In genomic region chr2:9680082-9680481, GRCh38 we compare ENCODE assay signal across 1 cellular context.
TF ChIP-seq lines count a peak whose summit lies in the region.

No MANE protein-coding gene starts in this region.

TF ChIP-seq in K562, 482 proteins besides CTCF, POLR2A, EP300 and RAD21 (continued from another document and continues in another):
- TF ChIP-seq ZNF655 (CRISPR knock-in tag; IDR thresholded peaks at IDR 0.05) (no peak), ETS2 (tag; IDR thresholded peaks at IDR 0.05; ENCODE audit: borderline replicate concordance, poor library complexity, severe bottlenecking) (no peak), SRSF3 (IDR thresholded peaks at IDR 0.05; ENCODE audit: insufficient read depth, low read length) (no peak), TARDBP (IDR thresholded peaks at IDR 0.05) (no peak), ESRRB (CRISPR knock-in tag; IDR thresholded peaks at IDR 0.05; ENCODE audit: borderline replicate concordance) (no peak), KHSRP (IDR thresholded peaks at IDR 0.05) (no peak), ZNF766 (CRISPR knock-in tag; conservative IDR thresholded peaks at IDR 0.05) (no peak), SUPT5H (IDR thresholded peaks at IDR 0.05) (no peak), HMG20A (CRISPR knock-in tag; conservative IDR thresholded peaks at IDR 0.05) (no peak), NCOR1 (IDR thresholded peaks at IDR 0.05) (0 out of 2 replicates have a peak, but pooled peaks have one; percentile 18), ZNF311 (CRISPR knock-in tag; IDR thresholded peaks at IDR 0.05) (peak; percentile 40; the same call in 1 of the 2 replicates), SRSF7 (optimal IDR thresholded peaks at IDR 0.05; ENCODE audit: low read depth, low read length) (no peak), DNMT1 (IDR thresholded peaks at IDR 0.05) (no peak), MEF2D (tag; conservative IDR thresholded peaks at IDR 0.05; ENCODE audit: low read depth) (peak; percentile 54; the same call in 1 of the 2 replicates), HCFC1 (IDR thresholded peaks at IDR 0.05; ENCODE audit: low read depth, low read length) (no peak), RFX5 (IDR thresholded peaks at IDR 0.05; ENCODE audit: low read depth, low read length) (no peak), ZNF431 (CRISPR knock-in tag; IDR thresholded peaks at IDR 0.05) (no peak), BMI1 (IDR thresholded peaks at IDR 0.05; ENCODE audit: low read length) (no peak), ZNF584 (CRISPR knock-in tag; IDR thresholded peaks at IDR 0.05; ENCODE audit: low read depth) (no peak), JUND (IDR thresholded peaks at IDR 0.05; ENCODE audit: borderline replicate concordance, low read depth, low read length) (no peak), JUND (tag; IDR thresholded peaks at IDR 0.05; ENCODE audit: borderline replicate concordance, low read depth, low read length) (peak; percentile 57; the same call in 1 of the 3 replicates), CBFA2T3 (IDR thresholded peaks at IDR 0.05) (peak; percentile 46), OTX1 (CRISPR knock-in tag; IDR thresholded peaks at IDR 0.05) (no peak), SAFB2 (IDR thresholded peaks at IDR 0.05; ENCODE audit: borderline replicate concordance, low read depth, low read length, severe bottlenecking) (no peak), HMGN3 (IDR thresholded peaks at IDR 0.05; ENCODE audit: borderline replicate concordance, extremely low read depth, insufficient read length, low read depth, low read length) (no peak), BHLHE40 (IDR thresholded peaks at IDR 0.05; ENCODE audit: low read length) (no peak), ZFX (CRISPR knock-in tag; IDR thresholded peaks at IDR 0.05) (no peak), MTA1 (IDR thresholded peaks at IDR 0.05; ENCODE audit: borderline replicate concordance) (no peak), WHSC1 (IDR thresholded peaks at IDR 0.05; ENCODE audit: low read length) (no peak), TEAD4 (IDR thresholded peaks at IDR 0.05; ENCODE audit: low read length) (no peak), TEAD4 (CRISPR knock-in tag; IDR thresholded peaks at IDR 0.05; ENCODE audit: borderline replicate concordance) (no peak), SETDB1 (IDR thresholded peaks at IDR 0.05; ENCODE audit: low read length) (no peak), ZNF445 (CRISPR knock-in tag; IDR thresholded peaks at IDR 0.05; ENCODE audit: low read depth) (no peak), TFAM (CRISPR knock-in tag; conservative IDR thresholded peaks at IDR 0.05) (no peak), EHMT2 (IDR thresholded peaks at IDR 0.05) (0 out of 2 replicates have a peak, but pooled peaks have one; percentile 45), KDM2B (CRISPR knock-in tag; IDR thresholded peaks at IDR 0.05) (no peak), CHD2 (IDR thresholded peaks at IDR 0.05; ENCODE audit: low read depth, low read length) (no peak), SMAD4 (CRISPR knock-in tag; conservative IDR thresholded peaks at IDR 0.05) (peak; percentile 82), ZNF316 (IDR thresholded peaks at IDR 0.05) (no peak), MAFF (IDR thresholded peaks at IDR 0.05; ENCODE audit: low read length) (no peak), ZNF398 (CRISPR knock-in tag; IDR thresholded peaks at IDR 0.05) (no peak), HDAC3 (IDR thresholded peaks at IDR 0.05; ENCODE audit: borderline replicate concordance, partially characterized antibody) (no peak), ZNF143 (CRISPR knock-in tag; IDR thresholded peaks at IDR 0.05) (no peak), NCOA4 (IDR thresholded peaks at IDR 0.05; ENCODE audit: partially characterized antibody) (no peak), GABPB1 (CRISPR knock-in tag; IDR thresholded peaks at IDR 0.05) (no peak), FOXK1 (CRISPR knock-in tag; IDR thresholded peaks at IDR 0.05; ENCODE audit: borderline replicate concordance) (no peak), PPARD (CRISPR knock-in tag; IDR thresholded peaks at IDR 0.05) (no peak), IRF9 (tag; IDR thresholded peaks at IDR 0.05) (peak; percentile 52; the same call in 1 of the 2 replicates), ZFP1 (CRISPR knock-in tag; IDR thresholded peaks at IDR 0.05) (no peak), ZKSCAN1 (IDR thresholded peaks at IDR 0.05; ENCODE audit: low read depth, low read length) (no peak), MTA2 (IDR thresholded peaks at IDR 0.05; ENCODE audit: low read depth) (no peak)
- TF ChIP-seq, protein P1, sequence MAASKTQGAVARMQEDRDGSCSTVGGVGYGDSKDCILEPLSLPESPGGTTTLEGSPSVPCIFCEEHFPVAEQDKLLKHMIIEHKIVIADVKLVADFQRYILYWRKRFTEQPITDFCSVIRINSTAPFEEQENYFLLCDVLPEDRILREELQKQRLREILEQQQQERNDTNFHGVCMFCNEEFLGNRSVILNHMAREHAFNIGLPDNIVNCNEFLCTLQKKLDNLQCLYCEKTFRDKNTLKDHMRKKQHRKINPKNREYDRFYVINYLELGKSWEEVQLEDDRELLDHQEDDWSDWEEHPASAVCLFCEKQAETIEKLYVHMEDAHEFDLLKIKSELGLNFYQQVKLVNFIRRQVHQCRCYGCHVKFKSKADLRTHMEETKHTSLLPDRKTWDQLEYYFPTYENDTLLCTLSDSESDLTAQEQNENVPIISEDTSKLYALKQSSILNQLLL (CRISPR knock-in tag; IDR thresholded peaks at IDR 0.05; ENCODE audit: borderline replicate concordance) = no peak
- TF ChIP-seq, protein P2, sequence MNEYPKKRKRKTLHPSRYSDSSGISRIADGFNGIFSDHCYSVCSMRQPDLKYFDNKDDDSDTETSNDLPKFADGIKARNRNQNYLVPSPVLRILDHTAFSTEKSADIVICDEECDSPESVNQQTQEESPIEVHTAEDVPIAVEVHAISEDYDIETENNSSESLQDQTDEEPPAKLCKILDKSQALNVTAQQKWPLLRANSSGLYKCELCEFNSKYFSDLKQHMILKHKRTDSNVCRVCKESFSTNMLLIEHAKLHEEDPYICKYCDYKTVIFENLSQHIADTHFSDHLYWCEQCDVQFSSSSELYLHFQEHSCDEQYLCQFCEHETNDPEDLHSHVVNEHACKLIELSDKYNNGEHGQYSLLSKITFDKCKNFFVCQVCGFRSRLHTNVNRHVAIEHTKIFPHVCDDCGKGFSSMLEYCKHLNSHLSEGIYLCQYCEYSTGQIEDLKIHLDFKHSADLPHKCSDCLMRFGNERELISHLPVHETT (CRISPR knock-in tag; conservative IDR thresholded peaks at IDR 0.05 in 1 of 2, IDR thresholded peaks at IDR 0.05 in 1 of 2) = no peak
- TF ChIP-seq, protein P3, sequence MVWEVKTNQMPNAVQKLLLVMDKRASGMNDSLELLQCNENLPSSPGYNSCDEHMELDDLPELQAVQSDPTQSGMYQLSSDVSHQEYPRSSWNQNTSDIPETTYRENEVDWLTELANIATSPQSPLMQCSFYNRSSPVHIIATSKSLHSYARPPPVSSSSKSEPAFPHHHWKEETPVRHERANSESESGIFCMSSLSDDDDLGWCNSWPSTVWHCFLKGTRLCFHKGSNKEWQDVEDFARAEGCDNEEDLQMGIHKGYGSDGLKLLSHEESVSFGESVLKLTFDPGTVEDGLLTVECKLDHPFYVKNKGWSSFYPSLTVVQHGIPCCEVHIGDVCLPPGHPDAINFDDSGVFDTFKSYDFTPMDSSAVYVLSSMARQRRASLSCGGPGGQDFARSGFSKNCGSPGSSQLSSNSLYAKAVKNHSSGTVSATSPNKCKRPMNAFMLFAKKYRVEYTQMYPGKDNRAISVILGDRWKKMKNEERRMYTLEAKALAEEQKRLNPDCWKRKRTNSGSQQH (CRISPR knock-in tag; IDR thresholded peaks at IDR 0.05) = no peak
- TF ChIP-seq, protein P4, sequence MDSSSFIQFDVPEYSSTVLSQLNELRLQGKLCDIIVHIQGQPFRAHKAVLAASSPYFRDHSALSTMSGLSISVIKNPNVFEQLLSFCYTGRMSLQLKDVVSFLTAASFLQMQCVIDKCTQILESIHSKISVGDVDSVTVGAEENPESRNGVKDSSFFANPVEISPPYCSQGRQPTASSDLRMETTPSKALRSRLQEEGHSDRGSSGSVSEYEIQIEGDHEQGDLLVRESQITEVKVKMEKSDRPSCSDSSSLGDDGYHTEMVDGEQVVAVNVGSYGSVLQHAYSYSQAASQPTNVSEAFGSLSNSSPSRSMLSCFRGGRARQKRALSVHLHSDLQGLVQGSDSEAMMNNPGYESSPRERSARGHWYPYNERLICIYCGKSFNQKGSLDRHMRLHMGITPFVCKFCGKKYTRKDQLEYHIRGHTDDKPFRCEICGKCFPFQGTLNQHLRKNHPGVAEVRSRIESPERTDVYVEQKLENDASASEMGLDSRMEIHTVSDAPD (CRISPR knock-in tag; IDR thresholded peaks at IDR 0.05) = no peak
- TF ChIP-seq, protein P5, sequence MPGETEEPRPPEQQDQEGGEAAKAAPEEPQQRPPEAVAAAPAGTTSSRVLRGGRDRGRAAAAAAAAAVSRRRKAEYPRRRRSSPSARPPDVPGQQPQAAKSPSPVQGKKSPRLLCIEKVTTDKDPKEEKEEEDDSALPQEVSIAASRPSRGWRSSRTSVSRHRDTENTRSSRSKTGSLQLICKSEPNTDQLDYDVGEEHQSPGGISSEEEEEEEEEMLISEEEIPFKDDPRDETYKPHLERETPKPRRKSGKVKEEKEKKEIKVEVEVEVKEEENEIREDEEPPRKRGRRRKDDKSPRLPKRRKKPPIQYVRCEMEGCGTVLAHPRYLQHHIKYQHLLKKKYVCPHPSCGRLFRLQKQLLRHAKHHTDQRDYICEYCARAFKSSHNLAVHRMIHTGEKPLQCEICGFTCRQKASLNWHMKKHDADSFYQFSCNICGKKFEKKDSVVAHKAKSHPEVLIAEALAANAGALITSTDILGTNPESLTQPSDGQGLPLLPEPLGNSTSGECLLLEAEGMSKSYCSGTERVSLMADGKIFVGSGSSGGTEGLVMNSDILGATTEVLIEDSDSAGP (CRISPR knock-in tag; IDR thresholded peaks at IDR 0.05) = no peak
- TF ChIP-seq, protein P6, sequence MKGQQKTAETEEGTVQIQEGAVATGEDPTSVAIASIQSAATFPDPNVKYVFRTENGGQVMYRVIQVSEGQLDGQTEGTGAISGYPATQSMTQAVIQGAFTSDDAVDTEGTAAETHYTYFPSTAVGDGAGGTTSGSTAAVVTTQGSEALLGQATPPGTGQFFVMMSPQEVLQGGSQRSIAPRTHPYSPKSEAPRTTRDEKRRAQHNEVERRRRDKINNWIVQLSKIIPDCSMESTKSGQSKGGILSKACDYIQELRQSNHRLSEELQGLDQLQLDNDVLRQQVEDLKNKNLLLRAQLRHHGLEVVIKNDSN (CRISPR knock-in tag; IDR thresholded peaks at IDR 0.05) = no peak
- TF ChIP-seq, protein P7, sequence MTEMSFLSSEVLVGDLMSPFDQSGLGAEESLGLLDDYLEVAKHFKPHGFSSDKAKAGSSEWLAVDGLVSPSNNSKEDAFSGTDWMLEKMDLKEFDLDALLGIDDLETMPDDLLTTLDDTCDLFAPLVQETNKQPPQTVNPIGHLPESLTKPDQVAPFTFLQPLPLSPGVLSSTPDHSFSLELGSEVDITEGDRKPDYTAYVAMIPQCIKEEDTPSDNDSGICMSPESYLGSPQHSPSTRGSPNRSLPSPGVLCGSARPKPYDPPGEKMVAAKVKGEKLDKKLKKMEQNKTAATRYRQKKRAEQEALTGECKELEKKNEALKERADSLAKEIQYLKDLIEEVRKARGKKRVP (CRISPR knock-in tag; IDR thresholded peaks at IDR 0.05) = no peak
- TF ChIP-seq, protein P8, sequence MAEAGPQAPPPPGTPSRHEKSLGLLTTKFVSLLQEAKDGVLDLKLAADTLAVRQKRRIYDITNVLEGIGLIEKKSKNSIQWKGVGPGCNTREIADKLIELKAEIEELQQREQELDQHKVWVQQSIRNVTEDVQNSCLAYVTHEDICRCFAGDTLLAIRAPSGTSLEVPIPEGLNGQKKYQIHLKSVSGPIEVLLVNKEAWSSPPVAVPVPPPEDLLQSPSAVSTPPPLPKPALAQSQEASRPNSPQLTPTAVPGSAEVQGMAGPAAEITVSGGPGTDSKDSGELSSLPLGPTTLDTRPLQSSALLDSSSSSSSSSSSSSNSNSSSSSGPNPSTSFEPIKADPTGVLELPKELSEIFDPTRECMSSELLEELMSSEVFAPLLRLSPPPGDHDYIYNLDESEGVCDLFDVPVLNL (CRISPR knock-in tag; IDR thresholded peaks at IDR 0.05; ENCODE audit: low read depth) = no peak
